Comparison of ENCODE assay signal across 18 cellular contexts in the genomic region with DNA sequence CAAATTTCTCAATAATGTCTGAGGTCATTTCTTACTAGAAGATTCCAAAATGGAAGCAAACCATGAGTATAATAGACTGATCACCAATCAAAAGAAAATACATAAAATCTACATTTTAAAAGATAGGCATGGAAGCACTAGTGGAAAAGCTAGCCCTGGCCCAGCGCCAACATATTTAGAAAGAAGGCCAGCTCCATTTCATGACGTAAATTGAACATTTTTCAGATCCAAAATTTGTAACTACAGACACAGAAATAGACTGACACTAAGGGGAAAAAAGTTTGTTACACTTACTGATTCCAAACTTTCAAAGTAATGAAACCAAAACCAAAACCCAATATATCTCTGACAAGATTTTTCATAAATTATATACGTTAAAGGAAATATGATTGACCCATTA.
A peak's percentile ranks its signal among the peaks of the same experiment; 100 is the strongest.
DNase-seq lines count a peak whose midpoint lies in the region; ATAC-seq and TF ChIP-seq lines count a peak whose summit lies in the region.
"Had no signal": no experiment of that assay in that cellular context is flagged by ENCODE, and none has a peak within 500 bp of the region (broad histone marks: within the 10 kb centered on the region; RNA-seq: fewer than 3 reads in every experiment).

No MANE protein-coding gene starts in this region.

- H3K4me3 ChIP-seq in left ventricle myocardium inferior = no peak overlapping the region
- no peak overlapping the region for H3K4me3 ChIP-seq in sigmoid colon
- H3K4me3 ChIP-seq: HAP-1 had no signal

- peaks cover 6% of the 10 kb centered on the region for H3K9me3 ChIP-seq in left ventricle myocardium inferior (replicated peaks)
- H3K9me3 ChIP-seq in sigmoid colon = no peaks in the 10 kb centered on the region
- H3K9me3 ChIP-seq: HAP-1 had no signal

- H3K27ac ChIP-seq in left ventricle myocardium inferior (replicated peaks) = no peak overlapping the region
- peak overlapping the region in 1 of 4 donors; percentile 11 for H3K27ac ChIP-seq in sigmoid colon

- 79 to 86% methylated on average over 3 of the region's 3 CpGs for WGBS in sigmoid colon, 2 donors

- no peaks in the 10 kb centered on the region for H3K27me3 ChIP-seq in left ventricle myocardium inferior (ENCODE audit: low read depth)
- no peaks in the 10 kb centered on the region for H3K27me3 ChIP-seq in sigmoid colon

- intact Hi-C loops in Right ventricle myocardium inferior (cut with DNase I) (no loop called here), cardiac septum (cut with DNase I) (no loop called here), left ventricle myocardium inferior (cut with micrococcal nuclease) (no loop called here), sigmoid colon (cut with DNase I) (no loop called here)

- TF ChIP-seq EP300 in sigmoid colon (IDR thresholded peaks at IDR 0.05) = no peak

- ATAC-seq in Right ventricle myocardium inferior (no peak), GM21381 (IDR thresholded peaks at IDR 0.05; ENCODE audit: unreplicated experiment) (no peak)

- no peak for TF ChIP-seq POLR2A in sigmoid colon (IDR thresholded peaks at IDR 0.05)

- H3K36me3 ChIP-seq in left ventricle myocardium inferior = no peaks in the 10 kb centered on the region
- no peaks in the 10 kb centered on the region for H3K36me3 ChIP-seq in sigmoid colon
- H3K36me3 ChIP-seq: HAP-1 had no signal

- DNase-seq in Right ventricle myocardium inferior (ENCODE audit: missing footprints) (peak; percentile 71), cardiac septum (ENCODE audit: low spot score) (no peak), left ventricle myocardium inferior (peak; percentile 26), sigmoid colon (peak; percentile 63), NCI-H1436 treated with DMSO at 0.1 percent for 48 hours (lab: John Stamatoyannopoulos, UW) (no peak), mesenteric fat pad (ENCODE audit: low spot score) (no peak), germinal center (ENCODE audit: low spot score) (no peak)
- DNase-seq: 8988T; Calu3; CD4-positive, alpha-beta memory T cell; DMS53; IMR-90; NCI-H187 treated with DMSO at 0.1 percent for 48 hours; NCI-H2171 treated with DMSO at 0.1 percent for 48 hours; NCI-H446 treated with DMSO at 0.1 percent for 48 hours; NK-92 treated with Interleukin-12 subunit alpha and Interleukin-12 subunit beta, amount 100 ng/mL, for 24 hours had no signal

- H3K4me1 ChIP-seq in left ventricle myocardium inferior (peaks cover 4% of the 10 kb centered on the region), sigmoid colon (peaks cover 0 to 14% (median 5%) of the 10 kb centered on the region in 4 donors)

- TF ChIP-seq CTCF in left ventricle myocardium inferior (IDR thresholded peaks at IDR 0.05; ENCODE audit: borderline replicate concordance) = no peak
- TF ChIP-seq CTCF in sigmoid colon (IDR thresholded peaks at IDR 0.05) = no peak

Comparison
In these comparisons a context has a peak if more than half of its experiments do, and no peak if none do; other contexts are left out.
1. DNase-seq: peak in Right ventricle myocardium inferior (single experiment), left ventricle myocardium inferior (single experiment) and sigmoid colon (single experiment); none in cardiac septum (single experiment), NCI-H1436 treated with DMSO at 0.1 percent for 48 hours (single experiment), mesenteric fat pad (single experiment) and germinal center (single experiment).